14 cellular contexts compared by ENCODE assay signal in genomic region chr10:125054216-125054615, GRCh38.
DNase-seq lines count a peak whose midpoint lies in the region; TF ChIP-seq lines count a peak whose summit lies in the region.
"Had no signal": no experiment of that assay in that cellular context is flagged by ENCODE, and none has a peak within 500 bp of the region (broad histone marks: within the 10 kb centered on the region; RNA-seq: fewer than 3 reads in every experiment).

No MANE protein-coding gene starts in this region.

- peaks cover 93% of the 10 kb centered on the region for H3K79me2 ChIP-seq in hepatocyte
- H3K79me2 ChIP-seq in trophoblast cell (ENCODE audit: control insufficient read depth, insufficient read depth, low read length, poor library complexity) = peaks cover 18% of the 10 kb centered on the region

- peak overlapping the region; percentile 3 for H4K91ac ChIP-seq in trophoblast cell (ENCODE audit: low read depth, low read length)

- H3K23ac ChIP-seq in trophoblast cell (ENCODE audit: low read length) = no peak overlapping the region

- no peaks in the 10 kb centered on the region for H3K9me2 ChIP-seq in hepatocyte (replicated peaks; ENCODE audit: insufficient read depth)

- no peak overlapping the region for H2BK12ac ChIP-seq in trophoblast cell (ENCODE audit: low read length)

- H2BK120ac ChIP-seq in trophoblast cell (ENCODE audit: insufficient read depth, low read length, poor library complexity) = no peak overlapping the region

- H3K4me1 ChIP-seq in hepatocyte (ENCODE audit: insufficient read depth) (peaks cover 52% of the 10 kb centered on the region), trophoblast cell (ENCODE audit: control insufficient read depth in 1 of 2, insufficient read depth in 2 of 2, low read length in 2 of 2) (peaks cover 40 to 46% of the 10 kb centered on the region in 2 experiments), tibial artery (peaks cover 19 to 100% (median 81%) of the 10 kb centered on the region in 4 donors)

- H3K4me3 ChIP-seq in SK-N-MC = no peak overlapping the region
- no peak overlapping the region for H3K4me3 ChIP-seq in hepatocyte
- no peak overlapping the region for H3K4me3 ChIP-seq in trophoblast cell (ENCODE audit: low read depth, low read length)
- no peak overlapping the region for H3K4me3 ChIP-seq in tibial artery
- H3K4me3 ChIP-seq: PC-9 had no signal

- no peak overlapping the region for H3K14ac ChIP-seq in trophoblast cell (ENCODE audit: low read length)

- H3K27ac ChIP-seq in SK-N-MC (peak overlapping the region; percentile 83; the same call in 1 of the 2 replicates), hepatocyte (peak overlapping the region; percentile 64), trophoblast cell (ENCODE audit: low read depth, low read length) (no peak overlapping the region), tibial artery (peak overlapping the region; percentile 92 to 94)
- H3K27ac ChIP-seq: PC-9 had no signal

- H4K8ac ChIP-seq in trophoblast cell (ENCODE audit: low read depth, low read length) = no peak overlapping the region

- H3K4me2 ChIP-seq in hepatocyte (peak overlapping the region; percentile 45), trophoblast cell (ENCODE audit: low read length) (peak overlapping the region; percentile 12)
- H3K4me2 ChIP-seq: PC-9 had no signal

- H3K4ac ChIP-seq in trophoblast cell (ENCODE audit: low read depth, low read length) = peak overlapping the region; percentile 61

- H4K20me1 ChIP-seq in hepatocyte (ENCODE audit: insufficient read depth, poor library complexity, severe bottlenecking) = peaks cover 68% of the 10 kb centered on the region

- no peak overlapping the region for H3K9ac ChIP-seq in SK-N-MC (ENCODE audit: insufficient read length)
- no peak overlapping the region for H3K9ac ChIP-seq in trophoblast cell (ENCODE audit: low read length)

- peak overlapping the region; percentile 48 for H3K18ac ChIP-seq in trophoblast cell (ENCODE audit: low read length)

- H3K27me3 ChIP-seq in hepatocyte (no peaks in the 10 kb centered on the region), trophoblast cell (ENCODE audit: insufficient read depth, low read length) (no peaks in the 10 kb centered on the region), tibial artery (no peaks in the 10 kb centered on the region)

- DNase-seq in SK-N-MC (ENCODE audit: low read depth, low spot score) (no peak), hepatocyte (ENCODE audit: low spot score) (no peak), trophoblast cell (no peak), tibial artery (no peak), HCEC 1CT (no peak), GM10266 (ENCODE audit: extremely low spot score) (no peak), SW 1271 (lab: John Stamatoyannopoulos, UW) (no peak)
- DNase-seq in activated effector memory CD4-positive, alpha-beta T cell treated with anti-CD3 and anti-CD28 coated beads, Interleukin-2, amount 50 U/mL, for 16 hours = no peak
- DNase-seq: EL, H9, Kasumi-1, NCI-H187 treated with DMSO at 0.1 percent for 48 hours, NCI-H446, PC-9 had no signal

- 92% methylated on average over 3 of the region's 3 CpGs for WGBS in hepatocyte (ENCODE audit: low lambda C conversion rate, missing lambda C conversion rate)
- WGBS in trophoblast cell (ENCODE audit: extremely low coverage, insufficient coverage, insufficient read length) = no CpG with 5 or more reads among the region's 3 CpGs

- no peak for TF ChIP-seq CTCF in hepatocyte (IDR thresholded peaks at IDR 0.05; ENCODE audit: poor library complexity)
- no peak for TF ChIP-seq CTCF in tibial artery (IDR thresholded peaks at IDR 0.05)
- no peak for TF ChIP-seq CTCF in GM10266 (IDR thresholded peaks at IDR 0.05; ENCODE audit: control insufficient read depth, insufficient read depth, low read depth, missing control alignments)

- intact Hi-C loops in tibial artery (cut with DNase I; ENCODE audit: low total_unique reads) = no loop called here

- H3K79me1 ChIP-seq in trophoblast cell (ENCODE audit: low read length) = peaks cover 31% of the 10 kb centered on the region

- H3K9me3 ChIP-seq in SK-N-MC (ENCODE audit: low read depth, low read length) (no peaks in the 10 kb centered on the region), hepatocyte (ENCODE audit: low read depth) (no peaks in the 10 kb centered on the region), trophoblast cell (ENCODE audit: insufficient read depth, low read depth, low read length) (peaks cover 3% of the 10 kb centered on the region), tibial artery (no peaks in the 10 kb centered on the region)

- no peaks in the 10 kb centered on the region for H3K36me3 ChIP-seq in SK-N-MC (ENCODE audit: insufficient read depth, low read length)
- no peaks in the 10 kb centered on the region for H3K36me3 ChIP-seq in hepatocyte (replicated peaks; ENCODE audit: insufficient read depth, low read depth)
- peaks cover 3 to 7% of the 10 kb centered on the region in 2 experiments for H3K36me3 ChIP-seq in trophoblast cell (ENCODE audit: control insufficient read depth in 1 of 2, insufficient read depth in 2 of 2, low read length in 2 of 2)
- no peaks in the 10 kb centered on the region for H3K36me3 ChIP-seq in tibial artery

- no peak overlapping the region for H2BK5ac ChIP-seq in trophoblast cell (ENCODE audit: low read depth, low read length, poor library complexity)

- no peak overlapping the region for H4K12ac ChIP-seq in trophoblast cell (ENCODE audit: low read depth, low read length)

- H2AFZ ChIP-seq in hepatocyte (no peak overlapping the region), trophoblast cell (ENCODE audit: insufficient read depth, low read length, poor library complexity) (no peak overlapping the region)
- H2AFZ ChIP-seq: PC-9 had no signal

- no peak overlapping the region for H2AK5ac ChIP-seq in trophoblast cell (ENCODE audit: low read length)
